Comparison of ENCODE assay signal across 26 cellular contexts in genomic region chr10:66572700-66573099, GRCh38.
"Had no signal": no experiment of that assay in that cellular context is flagged by ENCODE, and none has a peak within 500 bp of the region (broad histone marks: within the 10 kb centered on the region; RNA-seq: fewer than 3 reads in every experiment).

No MANE protein-coding gene starts in this region.

- H3K9me3 ChIP-seq: breast epithelium had no signal

- DNase-seq: activated CD4-positive, alpha-beta T cell treated with anti-CD3 and anti-CD28 coated beads for 4 hours; activated CD4-positive, alpha-beta T cell treated with anti-CD3 and anti-CD28 coated beads, Interleukin-2, amount 50 U/mL, for 4 hours; activated CD4-positive, CD25-positive, alpha-beta regulatory T cell; activated CD8-positive, alpha-beta memory T cell treated with anti-CD3 and anti-CD28 coated beads, Interleukin-2, amount 50 U/mL, for 48 hours; activated CD8-positive, alpha-beta T cell treated with anti-CD3 and anti-CD28 coated beads, Interleukin-2, amount 10 ng/mL, durations not matched to agents 7 days and 5 days; activated effector memory CD4-positive, alpha-beta T cell treated with Interleukin-2 at 50 U/mL for 16 hours; activated naive CD4-positive, alpha-beta T cell; activated T-cell treated with anti-CD3 and anti-CD28 coated beads, Interleukin-2, amount 50 U/mL, for 1 hour; aorta; caudate nucleus; KBM-7; NCI-H1092 treated with DMSO at 0.1 percent for 48 hours; NCI-H1417 treated with DMSO at 0.1 percent for 48 hours; NCI-H1694; NCI-H2029; NCI-H2107; NCI-H2171 treated with DMSO at 0.1 percent for 48 hours; NCI-H345; NCI-H510A; NCI-H526 treated with DMSO at 0.1 percent for 48 hours; PC-9; SIG-M5; T-cell had no signal

- H3K27me3 ChIP-seq: breast epithelium had no signal

- ATAC-seq: activated CD8-positive, alpha-beta T cell treated with anti-CD3 and anti-CD28 coated beads, Interleukin-2, amount 10 ng/mL, durations not matched to agents 7 days and 5 days; T-cell had no signal

- H3K36me3 ChIP-seq: breast epithelium had no signal

- H3K4me3 ChIP-seq: breast epithelium, PC-9, SK-N-MC had no signal

- H3K27ac ChIP-seq: breast epithelium, PC-9, SK-N-MC, VCaP had no signal

- H3K4me1 ChIP-seq: breast epithelium had no signal
